In genomic region chr19:18194208-18194530, GRCh38 we compare ENCODE assay signal across 8 cellular contexts. TPM values are rescaled to one million over a fixed set of nuclear protein-coding genes. Genes with fewer than 3 reads are reported as not detected.
DNase-seq lines count a peak whose midpoint lies in the region; ATAC-seq, FAIRE-seq and TF ChIP-seq lines count a peak whose summit lies in the region.

No MANE protein-coding gene starts in this region.

- H4K20me1 ChIP-seq in GM12878 (ENCODE audit: control insufficient read depth, insufficient read depth): no peaks in the 10 kb centered on the region

- intact Hi-C loops in GM12878 (cut with micrococcal nuclease; ENCODE audit: unreplicated experiment): no loop called here

- peak overlapping the region; percentile 96 for H3K4me2 ChIP-seq in GM12878 (ENCODE audit: control insufficient read depth, insufficient read depth)

- TF ChIP-seq EP300 in GM12878 (IDR thresholded peaks at IDR 0.05; ENCODE audit: borderline replicate concordance in 1 of 2, control insufficient read depth in 1 of 2, low read depth in 2 of 2, low read length in 2 of 2): no peak

- H3K9me3 Mint-ChIP-seq in stimulated activated naive CD8-positive, alpha-beta T cell treated with anti-CD3 and anti-CD28 coated beads, Interleukin-15, Interleukin-2, amounts not matched to agents 100 ng/mL and 50 ng/mL, for 24 hours: no peaks in the 10 kb centered on the region

- in situ Hi-C loops in GM12878 (cut with MboI): no loop called here

- SMC1A ChIA-PET in GM12878 (lab: Charles Lee; ENCODE audit: uncharacterized antibody, unreplicated experiment): interaction anchor here (1.2 to 3.4 kb wide), 6 partner anchors 9 to 110 kb away, joined by 3 to 18 read pairs (median 4); partner anchors contain the start of gene RAB3A

- no peak for ATAC-seq in stimulated activated naive CD8-positive, alpha-beta T cell treated with anti-CD3 and anti-CD28 coated beads, Interleukin-15, Interleukin-2, amounts not matched to agents 100 U/mL and 50 U/mL, for 24 hours
- ATAC-seq in GM12878 (no peak), HG03097 (IDR thresholded peaks at IDR 0.05; ENCODE audit: low FRiP score, unreplicated experiment) (no peak), foreskin keratinocyte (no peak), omental fat pad (ENCODE audit: low FRiP score) (no peak)

- RAD21 ChIA-PET in GM12878 (lab: Charles Lee; ENCODE audit: unreplicated experiment): interaction anchor here (0.6 to 4.5 kb wide), 5 partner anchors 14 to 101 kb away, joined by 3 to 29 read pairs (median 3); no protein-coding TSS in a partner anchor

- TF ChIP-seq RAD21 in GM12878 (IDR thresholded peaks at IDR 0.05; ENCODE audit: insufficient read depth, low read depth, low read length): no peak

- H3K27ac ChIP-seq in GM12878 (ENCODE audit: control insufficient read depth, insufficient read depth) (no peak overlapping the region), mesodermal cell (ENCODE audit: low read depth, low read length, severe bottlenecking) (no peak overlapping the region), foreskin keratinocyte (no peak overlapping the region)

- H3K27me3 ChIP-seq in GM12878 (replicated peaks in 1 of 2; ENCODE audit: control insufficient read depth in 2 of 2, insufficient read depth in 2 of 2, low read length in 1 of 2): no peaks in the 10 kb centered on the region
- H3K27me3 ChIP-seq in foreskin keratinocyte: no peaks in the 10 kb centered on the region

- H3K36me3 ChIP-seq in GM12878 (ENCODE audit: control insufficient read depth in 2 of 2, insufficient read depth in 2 of 2, low read length in 1 of 2): peaks cover 5 to 15% of the 10 kb centered on the region in 2 experiments; a peak in 3 of 4 replicates
- peaks cover 17% of the 10 kb centered on the region for H3K36me3 ChIP-seq in mesodermal cell (ENCODE audit: control insufficient read depth, insufficient read depth, low read length)

- WGBS in GM12878 (ENCODE audit: insufficient coverage, insufficient replicate concordance, low lambda C conversion rate, missing lambda C conversion rate): 0% methylated on average over 8 of the region's 8 CpGs
- WGBS in mesodermal cell (ENCODE audit: insufficient coverage in 2 of 2), 2 experiments: 83% methylated on average over 8 of the region's 8 CpGs

- peaks cover 11% of the 10 kb centered on the region for H3K4me1 ChIP-seq in GM12878 (ENCODE audit: control insufficient read depth, insufficient read depth, low read length)
- H3K4me1 ChIP-seq in mesodermal cell (ENCODE audit: control insufficient read depth, insufficient read depth, low read length, poor library complexity, severe bottlenecking): peaks cover 3% of the 10 kb centered on the region
- peaks cover 3% of the 10 kb centered on the region for H3K4me1 ChIP-seq in foreskin keratinocyte

- peak overlapping the region; percentile 79 for H3K4me3 ChIP-seq in GM12878
- H3K4me3 ChIP-seq in mesodermal cell (ENCODE audit: extremely low read depth, insufficient read depth, low read length, poor library complexity, severe bottlenecking): peak overlapping the region; percentile 89

- TF ChIP-seq POLR2A in GM12878 (IDR thresholded peaks at IDR 0.05; ENCODE audit: low read depth, low read length): no peak

- H3K9me3 ChIP-seq in GM12878 (replicated peaks; ENCODE audit: control insufficient read depth, insufficient read depth, low read length) (no peaks in the 10 kb centered on the region), mesodermal cell (ENCODE audit: control insufficient read depth, low read length) (no peaks in the 10 kb centered on the region)

- peaks cover 7% of the 10 kb centered on the region for H3K36me3 Mint-ChIP-seq in stimulated activated naive CD8-positive, alpha-beta T cell treated with anti-CD3 and anti-CD28 coated beads, Interleukin-15, Interleukin-2, amounts not matched to agents 100 ng/mL and 50 ng/mL, for 24 hours (ENCODE audit: low read depth)

- peak overlapping the region; percentile 88 for H3K27ac Mint-ChIP-seq in stimulated activated naive CD8-positive, alpha-beta T cell treated with anti-CD3 and anti-CD28 coated beads, Interleukin-15, Interleukin-2, amounts not matched to agents 100 ng/mL and 50 ng/mL, for 24 hours

- BruUV-seq in GM12878 (replicated peaks; lab: Mats Ljungman, UMichigan): no TSS peak

- H3K9ac ChIP-seq in GM12878 (ENCODE audit: control insufficient read depth, insufficient read depth, low read length): peak overlapping the region; percentile 69

- CTCF ChIA-PET in GM12878 (lab: Yijun Ruan, JAX): interaction anchor here (1.3 to 3.8 kb wide), 3 partner anchors 10 to 85 kb away, joined by 5 to 30 read pairs (median 6); partner anchors contain the start of gene RAB3A

- H3K4me3 Mint-ChIP-seq in stimulated activated naive CD8-positive, alpha-beta T cell treated with anti-CD3 and anti-CD28 coated beads, Interleukin-15, Interleukin-2, amounts not matched to agents 100 ng/mL and 50 ng/mL, for 24 hours: peak overlapping the region; percentile 88

- no peaks in the 10 kb centered on the region for H3K27me3 Mint-ChIP-seq in stimulated activated naive CD8-positive, alpha-beta T cell treated with anti-CD3 and anti-CD28 coated beads, Interleukin-15, Interleukin-2, amounts not matched to agents 100 ng/mL and 50 ng/mL, for 24 hours

- no peak for DNase-seq in stimulated activated naive CD8-positive, alpha-beta T cell treated with anti-CD3 and anti-CD28 coated beads, Interleukin-15, Interleukin-2, amounts not matched to agents 100 U/mL and 50 U/mL, for 24 hours
- DNase-seq in GM12878 (ENCODE audit: low read depth, low spot score) (no peak), foreskin keratinocyte (no peak), omental fat pad (ENCODE audit: low spot score) (no peak), CD1c-positive myeloid dendritic cell (ENCODE audit: extremely low spot score) (no peak)

- POLR2A ChIA-PET in GM12878 (lab: Charles Lee): interaction anchor here (0.8 to 2.1 kb wide), 6 partner anchors 8 to 86 kb away, joined by 3 to 10 read pairs (median 4); partner anchors contain the start of gene RAB3A

- no peak overlapping the region; the same call in 1 of the 2 replicates for H2AFZ ChIP-seq in GM12878 (ENCODE audit: control insufficient read depth, low read depth, low read length)

- TF ChIP-seq CTCF in GM12878 (IDR thresholded peaks at IDR 0.05 in 2 of 3, conservative IDR thresholded peaks at IDR 0.05 in 1 of 3; ENCODE audit: control insufficient read depth in 2 of 3, extremely low read depth in 1 of 3, insufficient read depth in 1 of 3, low read depth in 3 of 3, low read length in 3 of 3) (no peak), foreskin keratinocyte (conservative IDR thresholded peaks at IDR 0.05) (no peak), omental fat pad (IDR thresholded peaks at IDR 0.05) (no peak)

- H3K79me2 ChIP-seq in GM12878 (ENCODE audit: control insufficient read depth, insufficient read depth, low read length): peaks cover 5% of the 10 kb centered on the region

- no peak for FAIRE-seq in GM12878 (lab: Jason Lieb, UNC)

- peaks cover 34% of the 10 kb centered on the region for H3K4me1 Mint-ChIP-seq in stimulated activated naive CD8-positive, alpha-beta T cell treated with anti-CD3 and anti-CD28 coated beads, Interleukin-15, Interleukin-2, amounts not matched to agents 100 ng/mL and 50 ng/mL, for 24 hours (ENCODE audit: low read depth)

RNA-seq across cellular contexts. Expression of gene MPV17L2, which starts 1.2 kb away (rescaled TPM):
- 3.3 and 7.4 TPM in 2 replicates for total RNA-seq in GM12878 (2013; cell fraction: nucleolus; rRNA removed)
- total RNA-seq in GM12878 (2014; rRNA removed) (26.7 and 32.0 TPM in 2 replicates), GM12878 (2014; rRNA removed; fragmentation: Illumina TruSeq; extraction: Trizol) (13.6 and 15.4 TPM in 2 replicates), GM12878 (2021) (17.9 and 19.9 TPM in 2 replicates), foreskin keratinocyte (24.5 and 26.9 TPM in 2 replicates), omental fat pad (10 to 100 TPM; 19.6 to 29.7 (median 22.5) TPM)
- polyA plus RNA-seq in GM12878 (2011; ENCODE audit: low read depth): 3.9 TPM
- polyA plus RNA-seq in GM12878 (2011; rRNA removed) (7.1 and 17.1 TPM in 2 replicates), GM12878 (2014; fragmentation: Illumina TruSeq; extraction: Trizol) (10.4 and 25.9 TPM in 2 replicates), GM12878 (2014; fragmentation: Nextera tagmentation; extraction: Ambion mirVana) (1 to 10 TPM; 5.1 to 7.7 TPM), GM12878 (2014; rRNA removed) (39.4 and 44.5 TPM in 2 replicates), GM12878 (2016; fragmentation: Nextera tagmentation; extraction: Ambion mirVana) (10 to 100 TPM; 46.2 to 57.2 TPM), foreskin keratinocyte (37.0 and 39.4 TPM in 2 replicates)
- polyA plus RNA-seq in GM12878 (2011; cell fraction: cytosol; rRNA removed): 23.4 and 34.7 TPM in 2 replicates
- polyA plus RNA-seq in GM12878 (2011; cell fraction: nucleus; rRNA removed): 12.4 and 16.0 TPM in 2 replicates
- 8.3 and 8.4 TPM in 2 replicates for polyA plus RNA-seq in GM12878 (2012)
- 16.2 and 19.9 TPM in 2 replicates for polyA minus RNA-seq in GM12878 (2011; rRNA and poly(A)+ RNA removed)
- polyA minus RNA-seq in GM12878 (2011; cell fraction: cytosol; rRNA and poly(A)+ RNA removed): 6.1 and 7.6 TPM in 2 replicates
- 2.9 and 7.6 TPM in 2 replicates for polyA minus RNA-seq in GM12878 (2011; cell fraction: nucleus; rRNA and poly(A)+ RNA removed)
- polyA plus RNA-seq in mesodermal cell (2013, experiment 1 of 2): 27.5 TPM
- 21.6 TPM for polyA plus RNA-seq in mesodermal cell (2013, experiment 2 of 2)

RNA-seq across cellular contexts. Expression of gene RAB3A, which starts 9.7 kb away (rescaled TPM):
- total RNA-seq in GM12878 (2013; cell fraction: nucleolus; rRNA removed): 9.4 and 18.2 TPM in 2 replicates
- 0.98 and 1.2 TPM in 2 replicates for total RNA-seq in GM12878 (2014; rRNA removed)
- total RNA-seq in GM12878 (2014; rRNA removed; fragmentation: Illumina TruSeq; extraction: Trizol): 0.51 and 0.67 TPM in 2 replicates
- 2.9 and 3.5 TPM in 2 replicates for total RNA-seq in GM12878 (2021)
- polyA plus RNA-seq in GM12878 (2011; ENCODE audit: low read depth): 0.73 TPM
- 1.3 and 2.8 TPM in 2 replicates for polyA plus RNA-seq in GM12878 (2011; rRNA removed)
- polyA plus RNA-seq in GM12878 (2011; cell fraction: cytosol; rRNA removed): 3.9 and 4.9 TPM in 2 replicates
- 9.4 and 10.2 TPM in 2 replicates for polyA plus RNA-seq in GM12878 (2011; cell fraction: nucleus; rRNA removed)
- 1.5 and 3.5 TPM in 2 replicates for polyA plus RNA-seq in GM12878 (2012)
- polyA plus RNA-seq in GM12878 (2014; fragmentation: Illumina TruSeq; extraction: Trizol): 0.54 and 1.1 TPM in 2 replicates
- under 1 TPM in 1 of 2 experiments, not detected in 1; 0.07 TPM for polyA plus RNA-seq in GM12878 (2014; fragmentation: Nextera tagmentation; extraction: Ambion mirVana)
- polyA plus RNA-seq in GM12878 (2014; rRNA removed): 1.0 and 2.5 TPM in 2 replicates
- 1 to 10 TPM; 1.6 to 2.0 TPM for polyA plus RNA-seq in GM12878 (2016; fragmentation: Nextera tagmentation; extraction: Ambion mirVana)
- polyA minus RNA-seq in GM12878 (2011; rRNA and poly(A)+ RNA removed): 13.7 and 23.1 TPM in 2 replicates
- 3.7 and 6.1 TPM in 2 replicates for polyA minus RNA-seq in GM12878 (2011; cell fraction: cytosol; rRNA and poly(A)+ RNA removed)
- polyA minus RNA-seq in GM12878 (2011; cell fraction: nucleus; rRNA and poly(A)+ RNA removed): 8.9 and 16.6 TPM in 2 replicates
- polyA plus RNA-seq in mesodermal cell (2013, experiment 1 of 2): 6.0 TPM
- 6.0 TPM for polyA plus RNA-seq in mesodermal cell (2013, experiment 2 of 2)
- total RNA-seq in foreskin keratinocyte: 0.68 and 0.85 TPM in 2 replicates
- polyA plus RNA-seq in foreskin keratinocyte: 0.84 and 1.5 TPM in 2 replicates
- total RNA-seq in omental fat pad: 1 to 10 TPM in 1 of 4 donors, under 1 TPM in 1, not detected in 2; 0.63 to 2.0 TPM

RNA-seq across cellular contexts. Expression of gene IFI30, which starts 20.6 kb away (rescaled TPM):
- total RNA-seq in GM12878 (2013; cell fraction: nucleolus; rRNA removed): 168 and 207 TPM in 2 replicates
- total RNA-seq in GM12878 (2014; rRNA removed) (747 and 845 TPM in 2 replicates), GM12878 (2014; rRNA removed; fragmentation: Illumina TruSeq; extraction: Trizol) (221 and 225 TPM in 2 replicates), GM12878 (2021) (301 and 314 TPM in 2 replicates), foreskin keratinocyte (22.0 and 22.7 TPM in 2 replicates), omental fat pad (100 to 1,000 TPM in 2 of 4 donors, 10 to 100 TPM in 2; 74.8 to 466 (median 148) TPM)
- polyA plus RNA-seq in GM12878 (2011; ENCODE audit: low read depth): 218 TPM
- polyA plus RNA-seq in GM12878 (2011; rRNA removed) (232 and 365 TPM in 2 replicates), GM12878 (2014; fragmentation: Illumina TruSeq; extraction: Trizol) (147 and 257 TPM in 2 replicates), GM12878 (2014; fragmentation: Nextera tagmentation; extraction: Ambion mirVana) (1,000 to 10,000 TPM; 1,054 to 1,112 TPM), GM12878 (2014; rRNA removed) (492 and 678 TPM in 2 replicates), GM12878 (2016; fragmentation: Nextera tagmentation; extraction: Ambion mirVana) (100 to 1,000 TPM; 445 to 456 TPM), foreskin keratinocyte (31.7 and 32.6 TPM in 2 replicates)
- polyA plus RNA-seq in GM12878 (2011; cell fraction: cytosol; rRNA removed): 606 and 650 TPM in 2 replicates
- polyA plus RNA-seq in GM12878 (2011; cell fraction: nucleus; rRNA removed): 189 and 350 TPM in 2 replicates
- 260 and 337 TPM in 2 replicates for polyA plus RNA-seq in GM12878 (2012)
- 327 and 421 TPM in 2 replicates for polyA minus RNA-seq in GM12878 (2011; rRNA and poly(A)+ RNA removed)
- polyA minus RNA-seq in GM12878 (2011; cell fraction: cytosol; rRNA and poly(A)+ RNA removed): 126 and 162 TPM in 2 replicates
- 67.9 and 87.0 TPM in 2 replicates for polyA minus RNA-seq in GM12878 (2011; cell fraction: nucleus; rRNA and poly(A)+ RNA removed)
- 3.5 TPM for polyA plus RNA-seq in mesodermal cell (2013, experiment 1 of 2)
- 2.9 TPM for polyA plus RNA-seq in mesodermal cell (2013, experiment 2 of 2)

RNA-seq across cellular contexts. Expression of gene PDE4C, which starts 32.1 kb away (rescaled TPM):
- total RNA-seq in GM12878 (2013; cell fraction: nucleolus; rRNA removed): 2.5 and 3.7 TPM in 2 replicates
- 0.28 and 1.1 TPM in 2 replicates for total RNA-seq in GM12878 (2014; rRNA removed)
- total RNA-seq in GM12878 (2014; rRNA removed; fragmentation: Illumina TruSeq; extraction: Trizol): 0.14 and 0.40 TPM in 2 replicates
- 0.27 and 0.67 TPM in 2 replicates for total RNA-seq in GM12878 (2021)
- polyA plus RNA-seq in GM12878 (2011; ENCODE audit: low read depth): 0.26 TPM
- polyA plus RNA-seq in GM12878 (2011; rRNA removed): 0.19 and 0.43 TPM in 2 replicates
- 0.25 and 0.42 TPM in 2 replicates for polyA plus RNA-seq in GM12878 (2011; cell fraction: cytosol; rRNA removed)
- 1.5 and 2.3 TPM in 2 replicates for polyA plus RNA-seq in GM12878 (2011; cell fraction: nucleus; rRNA removed)
- 0.43 and 0.52 TPM in 2 replicates for polyA plus RNA-seq in GM12878 (2012)
- polyA plus RNA-seq in GM12878 (2014; fragmentation: Illumina TruSeq; extraction: Trizol): 0.15 TPM in 1 of 2 replicates, not detected in the other
- polyA plus RNA-seq in GM12878 (2014; fragmentation: Nextera tagmentation; extraction: Ambion mirVana): under 1 TPM; 0.08 to 0.13 TPM
- 0.27 and 0.73 TPM in 2 replicates for polyA plus RNA-seq in GM12878 (2014; rRNA removed)
- under 1 TPM; 0.13 to 0.47 TPM for polyA plus RNA-seq in GM12878 (2016; fragmentation: Nextera tagmentation; extraction: Ambion mirVana)
- polyA minus RNA-seq in GM12878 (2011; rRNA and poly(A)+ RNA removed): 0.41 TPM in 1 of 2 replicates, not detected in the other
- not detected in 2 replicates for polyA minus RNA-seq in GM12878 (2011; cell fraction: cytosol; rRNA and poly(A)+ RNA removed)
- 0.48 and 1.3 TPM in 2 replicates for polyA minus RNA-seq in GM12878 (2011; cell fraction: nucleus; rRNA and poly(A)+ RNA removed)
- 0.48 TPM for polyA plus RNA-seq in mesodermal cell (2013, experiment 1 of 2)
- not detected for polyA plus RNA-seq in mesodermal cell (2013, experiment 2 of 2)
- total RNA-seq in foreskin keratinocyte: not detected in 2 replicates
- polyA plus RNA-seq in foreskin keratinocyte: not detected in 2 replicates
- 1 to 10 TPM in 1 of 4 donors, under 1 TPM in 2, not detected in 1; 0.12 to 1.5 (median 0.63) TPM for total RNA-seq in omental fat pad

RNA-seq across cellular contexts. Expression of gene PIK3R2, which starts 41.2 kb away (rescaled TPM):
- total RNA-seq in GM12878 (2013; cell fraction: nucleolus; rRNA removed): 11.5 and 13.9 TPM in 2 replicates
- total RNA-seq in GM12878 (2014; rRNA removed) (6.3 and 8.0 TPM in 2 replicates), GM12878 (2014; rRNA removed; fragmentation: Illumina TruSeq; extraction: Trizol) (1.9 and 3.9 TPM in 2 replicates), GM12878 (2021) (22.6 and 23.3 TPM in 2 replicates), foreskin keratinocyte (24.2 and 26.0 TPM in 2 replicates), omental fat pad (10 to 100 TPM in 1 of 4 donors, 1 to 10 TPM in 3; 6.3 to 11.7 (median 7.4) TPM)
- 4.0 TPM for polyA plus RNA-seq in GM12878 (2011; ENCODE audit: low read depth)
- polyA plus RNA-seq in GM12878 (2011; rRNA removed) (2.9 and 6.4 TPM in 2 replicates), GM12878 (2014; fragmentation: Illumina TruSeq; extraction: Trizol) (0.73 and 3.4 TPM in 2 replicates), GM12878 (2014; fragmentation: Nextera tagmentation; extraction: Ambion mirVana) (under 1 TPM; 0.26 to 0.75 TPM), GM12878 (2014; rRNA removed) (5.2 and 5.8 TPM in 2 replicates), GM12878 (2016; fragmentation: Nextera tagmentation; extraction: Ambion mirVana) (1 to 10 TPM; 1.1 TPM), foreskin keratinocyte (23.7 and 24.1 TPM in 2 replicates)
- 5.3 and 6.3 TPM in 2 replicates for polyA plus RNA-seq in GM12878 (2011; cell fraction: cytosol; rRNA removed)
- 10.3 and 15.7 TPM in 2 replicates for polyA plus RNA-seq in GM12878 (2011; cell fraction: nucleus; rRNA removed)
- 6.4 and 8.5 TPM in 2 replicates for polyA plus RNA-seq in GM12878 (2012)
- polyA minus RNA-seq in GM12878 (2011; rRNA and poly(A)+ RNA removed): 6.4 and 9.5 TPM in 2 replicates
- 2.9 and 8.8 TPM in 2 replicates for polyA minus RNA-seq in GM12878 (2011; cell fraction: cytosol; rRNA and poly(A)+ RNA removed)
- 2.1 and 3.8 TPM in 2 replicates for polyA minus RNA-seq in GM12878 (2011; cell fraction: nucleus; rRNA and poly(A)+ RNA removed)
- 46.4 TPM for polyA plus RNA-seq in mesodermal cell (2013, experiment 1 of 2)
- polyA plus RNA-seq in mesodermal cell (2013, experiment 2 of 2): 37.9 TPM
